13 cellular contexts compared by ENCODE assay signal in genomic region chr19:41930926-41931592, GRCh38. TPM values are rescaled to one million over a fixed set of nuclear protein-coding genes. Genes with fewer than 3 reads are reported as not detected.
DNase-seq lines count a peak whose midpoint lies in the region; ATAC-seq, FAIRE-seq and TF ChIP-seq lines count a peak whose summit lies in the region.
"Had no signal": no experiment of that assay in that cellular context is flagged by ENCODE, and none has a peak within 500 bp of the region (broad histone marks: within the 10 kb centered on the region; RNA-seq: fewer than 3 reads in every experiment).

No MANE protein-coding gene starts in this region.

- H3K36me3 ChIP-seq in HepG2 (replicated peaks in 1 of 2; ENCODE audit: control insufficient read depth in 1 of 2, insufficient read depth in 2 of 2, low read length in 2 of 2), result no peaks in the 10 kb centered on the region
- no peaks in the 10 kb centered on the region for H3K36me3 ChIP-seq in right lobe of liver
- H3K36me3 ChIP-seq in upper lobe of right lung, result no peaks in the 10 kb centered on the region

- POLR2A ChIA-PET in HepG2 (lab: Yijun Ruan, JAX), result no interaction called here

- FAIRE-seq in HepG2 (lab: Jason Lieb, UNC), result no peak
- FAIRE-seq: TTC549 had no signal

- H3K9me3 ChIP-seq in HepG2 (ENCODE audit: low read length), result no peaks in the 10 kb centered on the region
- H3K9me3 ChIP-seq in right lobe of liver, result no peaks in the 10 kb centered on the region
- H3K9me3 ChIP-seq in upper lobe of right lung, result no peaks in the 10 kb centered on the region

- no peak for TF ChIP-seq EP300 in HepG2 (IDR thresholded peaks at IDR 0.05; ENCODE audit: low read depth in 2 of 2, low read length in 2 of 2)
- TF ChIP-seq EP300 in HepG2 (CRISPR knock-in tag; IDR thresholded peaks at IDR 0.05; ENCODE audit: borderline replicate concordance), result no peak

- H3K79me2 ChIP-seq in HepG2 (ENCODE audit: insufficient read depth, low read length), result no peaks in the 10 kb centered on the region

- ATAC-seq in HepG2 (no peak), right lobe of liver (no peak), upper lobe of right lung (no peak)
- ATAC-seq: activated naive CD4-positive, alpha-beta T cell treated with anti-CD3 and anti-CD28 coated beads, Interleukin-2, amount 50 U/mL, for 72 hours had no signal

- BruUV-seq in HepG2 (replicated peaks; lab: Mats Ljungman, UMichigan), result no TSS peak

- H3K4me2 ChIP-seq in HepG2 (ENCODE audit: low read depth, low read length), result no peak overlapping the region

- intact Hi-C loops in HepG2 (cut with micrococcal nuclease; ENCODE audit: unreplicated experiment), result no loop called here
- intact Hi-C loops in right lobe of liver (cut with DNase I), result loop anchor here in 1 of 2 donors (10.0 kb wide), 1 partner anchor 56 kb away; the partner anchor contains the start of gene CD79A
- intact Hi-C loops in upper lobe of right lung (cut with DNase I), result loop anchor here (10.0 kb wide), 1 partner anchor 66 kb away; the partner anchor contains the start of gene RPS19

- no peak overlapping the region for H3K27ac ChIP-seq in HepG2 (ENCODE audit: extremely low read length, insufficient read depth, low read length)
- H3K27ac ChIP-seq in right lobe of liver, result no peak overlapping the region
- no peak overlapping the region for H3K27ac ChIP-seq in upper lobe of right lung

- H3K4me3 ChIP-seq in HepG2 (replicated peaks in 1 of 3; ENCODE audit: insufficient read depth in 1 of 3, low read depth in 2 of 3, low read length in 3 of 3) (no peak overlapping the region), right lobe of liver (no peak overlapping the region), epithelial cell of esophagus (ENCODE audit: low read length) (no peak overlapping the region), upper lobe of right lung (no peak overlapping the region)

- CTCF ChIA-PET in HepG2 (lab: Yijun Ruan, JAX; ENCODE audit: low intra/inter-chr PET ratio, low total read pairs), result no interaction called here

- TF ChIP-seq CTCF in HepG2 (CRISPR knock-in tag; IDR thresholded peaks at IDR 0.05), result peak; percentile 24; the same call in 1 of the 2 replicates
- no peak for TF ChIP-seq CTCF in right lobe of liver (IDR thresholded peaks at IDR 0.05)
- peak; percentile 43 for TF ChIP-seq CTCF in epithelial cell of esophagus (IDR thresholded peaks at IDR 0.05; ENCODE audit: insufficient read depth, low read depth, low read length, missing control alignments)
- TF ChIP-seq CTCF in upper lobe of right lung (IDR thresholded peaks at IDR 0.05), result peak; percentile 28

- WGBS in HepG2 (ENCODE audit: low lambda C conversion rate), result 15% methylated on average over 8 of the region's 17 CpGs
- WGBS in right lobe of liver (ENCODE audit: insufficient coverage, low coverage, low lambda C conversion rate, missing lambda C conversion rate), result 0% methylated on average over 5 of the region's 17 CpGs

- no peak overlapping the region for H2AFZ ChIP-seq in HepG2 (ENCODE audit: low read length)

- DNase-seq in HepG2 (ENCODE audit: low spot score) (no peak), right lobe of liver (no peak), NCI-H524 treated with DMSO at 0.1 percent for 48 hours (lab: John Stamatoyannopoulos, UW) (peak; percentile 51), epithelial cell of esophagus (ENCODE audit: low read depth) (no peak), upper lobe of right lung (no peak), amniotic stem cell (lab: John Stamatoyannopoulos, UW) (no peak), NCI-H1092 treated with DMSO at 0.1 percent for 48 hours (lab: John Stamatoyannopoulos, UW) (no peak), GM03348 (ENCODE audit: low spot score) (no peak)
- DNase-seq: DND-41 had no signal

- TF ChIP-seq POLR2A in HepG2 (IDR thresholded peaks at IDR 0.05; ENCODE audit: insufficient read depth in 1 of 2, low read depth in 2 of 2, low read length in 2 of 2), result no peak
- TF ChIP-seq POLR2A in right lobe of liver (IDR thresholded peaks at IDR 0.05), result no peak

- H3K4me1 ChIP-seq in HepG2 (ENCODE audit: insufficient read depth, low read length), result peaks cover 11% of the 10 kb centered on the region
- peaks cover 0 to 7% (median 0%) of the 10 kb centered on the region in 4 donors for H3K4me1 ChIP-seq in right lobe of liver
- peaks cover 12% of the 10 kb centered on the region for H3K4me1 ChIP-seq in upper lobe of right lung

- no peak for TF ChIP-seq RAD21 in HepG2 (CRISPR knock-in tag; IDR thresholded peaks at IDR 0.05)

- in situ Hi-C loops in HepG2 (cut with HindIII; ENCODE audit: extremely low pct_ligation_motif_present, low pct_unique_long_range_greater_than_20kb), result loop anchor here (10.0 kb wide), 1 partner anchor 46 kb away; the partner anchor contains the start of gene ARHGEF1

- H4K20me1 ChIP-seq in HepG2 (ENCODE audit: insufficient read depth, low read length), result peaks cover 6% of the 10 kb centered on the region; the same call in 1 of the 2 replicates

- H3K9ac ChIP-seq in HepG2 (ENCODE audit: insufficient read depth, low read depth, low read length), result no peak overlapping the region

- H3K27me3 ChIP-seq in HepG2 (ENCODE audit: control insufficient read depth in 1 of 2, insufficient read depth in 2 of 2, low read length in 2 of 2) (peaks cover 11 to 89% of the 10 kb centered on the region in 2 experiments), right lobe of liver (peaks cover 4 to 41% of the 10 kb centered on the region in 2 donors), upper lobe of right lung (peaks cover 69% of the 10 kb centered on the region)

RNA-seq across cellular contexts. Expression of gene ERFL, which starts 2.8 kb away (rescaled TPM):
- total RNA-seq in HepG2 (2016; rRNA removed; fragmentation: Illumina TruSeq; extraction: Trizol) (not detected in 2 replicates), right lobe of liver (not detected), upper lobe of right lung (0.43 TPM)
- total RNA-seq in HepG2 (2016; cell fraction: cytosol; rRNA removed; fragmentation: Illumina TruSeq; extraction: Trizol; ENCODE audit: low read depth), result not detected in 2 replicates
- not detected in 2 replicates for total RNA-seq in HepG2 (2016; cell fraction: insoluble cytoplasmic fraction; rRNA removed; fragmentation: Illumina TruSeq; extraction: Trizol)
- not detected in 2 replicates for total RNA-seq in HepG2 (2016; cell fraction: membrane; rRNA removed; fragmentation: Illumina TruSeq; extraction: Trizol)
- not detected in 2 replicates for total RNA-seq in HepG2 (2016; cell fraction: nucleus; rRNA removed; fragmentation: Illumina TruSeq; extraction: Trizol)
- not detected in 2 replicates for polyA plus RNA-seq in HepG2 (2011; rRNA removed)
- polyA plus RNA-seq in HepG2 (2011; cell fraction: cytosol; rRNA removed), result 0.03 TPM in 1 of 2 replicates, not detected in the other
- polyA plus RNA-seq in HepG2 (2011; cell fraction: nucleus; rRNA removed), result not detected in 2 replicates
- polyA plus RNA-seq in HepG2 (2012), result 0.07 TPM in 1 of 2 replicates, not detected in the other
- polyA plus RNA-seq in HepG2 (2016; cell fraction: cytosol; fragmentation: Illumina TruSeq; extraction: Trizol; ENCODE audit: low read depth), result not detected in 2 replicates
- polyA plus RNA-seq in HepG2 (2016; cell fraction: insoluble cytoplasmic fraction; fragmentation: Illumina TruSeq; extraction: Trizol; ENCODE audit: low read depth), result not detected in 2 replicates
- polyA plus RNA-seq in HepG2 (2016; cell fraction: membrane; fragmentation: Illumina TruSeq; extraction: Trizol; ENCODE audit: low read depth), result not detected in 2 replicates
- not detected in 2 replicates for polyA plus RNA-seq in HepG2 (2016; cell fraction: nucleus; fragmentation: Illumina TruSeq; extraction: Trizol; ENCODE audit: insufficient read depth, low read depth)
- not detected in 2 replicates for polyA minus RNA-seq in HepG2 (2011; rRNA and poly(A)+ RNA removed; ENCODE audit: low replicate concordance)
- not detected in 2 replicates for polyA minus RNA-seq in HepG2 (2011; cell fraction: cytosol; rRNA and poly(A)+ RNA removed)
- not detected in 2 replicates for polyA minus RNA-seq in HepG2 (2011; cell fraction: nucleus; rRNA and poly(A)+ RNA removed)
- total RNA-seq: glomerular endothelial cell, NCI-H460 had no signal

RNA-seq across cellular contexts. Expression of gene RABAC1, which starts 28.1 kb away (rescaled TPM):
- total RNA-seq in HepG2 (2016; rRNA removed; fragmentation: Illumina TruSeq; extraction: Trizol), result 20.7 and 37.4 TPM in 2 replicates
- total RNA-seq in HepG2 (2016; cell fraction: cytosol; rRNA removed; fragmentation: Illumina TruSeq; extraction: Trizol; ENCODE audit: low read depth), result 32.7 and 40.5 TPM in 2 replicates
- 21.9 and 38.8 TPM in 2 replicates for total RNA-seq in HepG2 (2016; cell fraction: insoluble cytoplasmic fraction; rRNA removed; fragmentation: Illumina TruSeq; extraction: Trizol)
- 24.1 and 26.6 TPM in 2 replicates for total RNA-seq in HepG2 (2016; cell fraction: membrane; rRNA removed; fragmentation: Illumina TruSeq; extraction: Trizol)
- 28.4 and 29.8 TPM in 2 replicates for total RNA-seq in HepG2 (2016; cell fraction: nucleus; rRNA removed; fragmentation: Illumina TruSeq; extraction: Trizol)
- 74.0 and 91.2 TPM in 2 replicates for polyA plus RNA-seq in HepG2 (2011; rRNA removed)
- 112 and 172 TPM in 2 replicates for polyA plus RNA-seq in HepG2 (2011; cell fraction: cytosol; rRNA removed)
- polyA plus RNA-seq in HepG2 (2011; cell fraction: nucleus; rRNA removed), result 93.5 and 96.2 TPM in 2 replicates
- 38.2 and 66.0 TPM in 2 replicates for polyA plus RNA-seq in HepG2 (2012)
- 34.2 and 39.3 TPM in 2 replicates for polyA plus RNA-seq in HepG2 (2016; cell fraction: cytosol; fragmentation: Illumina TruSeq; extraction: Trizol; ENCODE audit: low read depth)
- polyA plus RNA-seq in HepG2 (2016; cell fraction: insoluble cytoplasmic fraction; fragmentation: Illumina TruSeq; extraction: Trizol; ENCODE audit: low read depth), result 20.0 and 22.5 TPM in 2 replicates
- polyA plus RNA-seq in HepG2 (2016; cell fraction: membrane; fragmentation: Illumina TruSeq; extraction: Trizol; ENCODE audit: low read depth), result 21.0 and 26.9 TPM in 2 replicates
- 52.4 and 53.1 TPM in 2 replicates for polyA plus RNA-seq in HepG2 (2016; cell fraction: nucleus; fragmentation: Illumina TruSeq; extraction: Trizol; ENCODE audit: insufficient read depth, low read depth)
- polyA minus RNA-seq in HepG2 (2011; rRNA and poly(A)+ RNA removed; ENCODE audit: low replicate concordance), result 32.5 and 96.8 TPM in 2 replicates
- polyA minus RNA-seq in HepG2 (2011; cell fraction: cytosol; rRNA and poly(A)+ RNA removed), result 26.4 and 26.8 TPM in 2 replicates
- polyA minus RNA-seq in HepG2 (2011; cell fraction: nucleus; rRNA and poly(A)+ RNA removed), result 21.6 and 26.0 TPM in 2 replicates
- total RNA-seq in right lobe of liver, result 100 to 1,000 TPM in 2 of 6 experiments, 10 to 100 TPM in 4; 53.6 to 124 (median 75.8) TPM
- total RNA-seq in upper lobe of right lung, result 134 TPM

RNA-seq across cellular contexts. Expression of gene ARHGEF1, which starts 48.1 kb away (rescaled TPM):
- 26.2 and 34.7 TPM in 2 replicates for total RNA-seq in HepG2 (2016; rRNA removed; fragmentation: Illumina TruSeq; extraction: Trizol)
- total RNA-seq in HepG2 (2016; cell fraction: cytosol; rRNA removed; fragmentation: Illumina TruSeq; extraction: Trizol; ENCODE audit: low read depth), result 6.5 and 9.6 TPM in 2 replicates
- 16.1 and 36.8 TPM in 2 replicates for total RNA-seq in HepG2 (2016; cell fraction: insoluble cytoplasmic fraction; rRNA removed; fragmentation: Illumina TruSeq; extraction: Trizol)
- total RNA-seq in HepG2 (2016; cell fraction: membrane; rRNA removed; fragmentation: Illumina TruSeq; extraction: Trizol), result 10.4 and 11.0 TPM in 2 replicates
- total RNA-seq in HepG2 (2016; cell fraction: nucleus; rRNA removed; fragmentation: Illumina TruSeq; extraction: Trizol), result 28.3 and 29.2 TPM in 2 replicates
- 33.1 and 33.7 TPM in 2 replicates for polyA plus RNA-seq in HepG2 (2011; rRNA removed)
- 20.2 and 33.5 TPM in 2 replicates for polyA plus RNA-seq in HepG2 (2011; cell fraction: cytosol; rRNA removed)
- 215 and 292 TPM in 2 replicates for polyA plus RNA-seq in HepG2 (2011; cell fraction: nucleus; rRNA removed)
- 33.2 and 34.0 TPM in 2 replicates for polyA plus RNA-seq in HepG2 (2012)
- 3.8 and 4.4 TPM in 2 replicates for polyA plus RNA-seq in HepG2 (2016; cell fraction: cytosol; fragmentation: Illumina TruSeq; extraction: Trizol; ENCODE audit: low read depth)
- polyA plus RNA-seq in HepG2 (2016; cell fraction: insoluble cytoplasmic fraction; fragmentation: Illumina TruSeq; extraction: Trizol; ENCODE audit: low read depth), result 20.7 and 29.5 TPM in 2 replicates
- 7.4 and 8.4 TPM in 2 replicates for polyA plus RNA-seq in HepG2 (2016; cell fraction: membrane; fragmentation: Illumina TruSeq; extraction: Trizol; ENCODE audit: low read depth)
- 90.2 and 102 TPM in 2 replicates for polyA plus RNA-seq in HepG2 (2016; cell fraction: nucleus; fragmentation: Illumina TruSeq; extraction: Trizol; ENCODE audit: insufficient read depth, low read depth)
- polyA minus RNA-seq in HepG2 (2011; rRNA and poly(A)+ RNA removed; ENCODE audit: low replicate concordance), result 15.9 and 39.4 TPM in 2 replicates
- 16.3 and 26.4 TPM in 2 replicates for polyA minus RNA-seq in HepG2 (2011; cell fraction: cytosol; rRNA and poly(A)+ RNA removed)
- polyA minus RNA-seq in HepG2 (2011; cell fraction: nucleus; rRNA and poly(A)+ RNA removed), result 29.6 and 31.9 TPM in 2 replicates
- total RNA-seq in right lobe of liver, result 10 to 100 TPM; 25.3 to 39.7 (median 30.2) TPM
- total RNA-seq in upper lobe of right lung, result 197 TPM

RNA-seq across cellular contexts. Expression of gene CD79A, which starts 54.0 kb away (rescaled TPM):
- total RNA-seq in HepG2 (2016; rRNA removed; fragmentation: Illumina TruSeq; extraction: Trizol), result 0.27 and 0.33 TPM in 2 replicates
- 0.26 and 0.51 TPM in 2 replicates for total RNA-seq in HepG2 (2016; cell fraction: cytosol; rRNA removed; fragmentation: Illumina TruSeq; extraction: Trizol; ENCODE audit: low read depth)
- total RNA-seq in HepG2 (2016; cell fraction: insoluble cytoplasmic fraction; rRNA removed; fragmentation: Illumina TruSeq; extraction: Trizol), result 0.24 and 0.37 TPM in 2 replicates
- 0.62 TPM in 1 of 2 replicates, not detected in the other for total RNA-seq in HepG2 (2016; cell fraction: membrane; rRNA removed; fragmentation: Illumina TruSeq; extraction: Trizol)
- total RNA-seq in HepG2 (2016; cell fraction: nucleus; rRNA removed; fragmentation: Illumina TruSeq; extraction: Trizol), result 0.40 TPM in 1 of 2 replicates, not detected in the other
- polyA plus RNA-seq in HepG2 (2011; rRNA removed), result 0.24 and 0.30 TPM in 2 replicates
- 0.44 and 0.52 TPM in 2 replicates for polyA plus RNA-seq in HepG2 (2011; cell fraction: cytosol; rRNA removed)
- 0.31 and 0.51 TPM in 2 replicates for polyA plus RNA-seq in HepG2 (2011; cell fraction: nucleus; rRNA removed)
- polyA plus RNA-seq in HepG2 (2012), result 0.25 TPM in 1 of 2 replicates, not detected in the other
- polyA plus RNA-seq in HepG2 (2016; cell fraction: cytosol; fragmentation: Illumina TruSeq; extraction: Trizol; ENCODE audit: low read depth), result 0.21 and 0.44 TPM in 2 replicates
- polyA plus RNA-seq in HepG2 (2016; cell fraction: insoluble cytoplasmic fraction; fragmentation: Illumina TruSeq; extraction: Trizol; ENCODE audit: low read depth), result 0.49 and 0.52 TPM in 2 replicates
- polyA plus RNA-seq in HepG2 (2016; cell fraction: membrane; fragmentation: Illumina TruSeq; extraction: Trizol; ENCODE audit: low read depth), result 0.69 and 1.1 TPM in 2 replicates
- 0.78 and 0.95 TPM in 2 replicates for polyA plus RNA-seq in HepG2 (2016; cell fraction: nucleus; fragmentation: Illumina TruSeq; extraction: Trizol; ENCODE audit: insufficient read depth, low read depth)
- polyA minus RNA-seq in HepG2 (2011; rRNA and poly(A)+ RNA removed; ENCODE audit: low replicate concordance), result 0.26 and 0.84 TPM in 2 replicates
- 0.49 TPM in 1 of 2 replicates, not detected in the other for polyA minus RNA-seq in HepG2 (2011; cell fraction: cytosol; rRNA and poly(A)+ RNA removed)
- polyA minus RNA-seq in HepG2 (2011; cell fraction: nucleus; rRNA and poly(A)+ RNA removed), result not detected in 2 replicates
- total RNA-seq in right lobe of liver, result under 1 TPM in 4 of 6 experiments, not detected in 2; 0.18 to 0.71 (median 0.39) TPM
- total RNA-seq in upper lobe of right lung, result 1.4 TPM
- total RNA-seq: NCI-H460 had no signal

Comparison
In these comparisons a context has a peak if more than half of its experiments do, and no peak if none do; other contexts are left out.
1. CTCF ChIP-seq: peak in HepG2 (single experiment), epithelial cell of esophagus (single experiment) and upper lobe of right lung (single experiment); none in right lobe of liver (0 of 4).